ENCODE assay signal across 8 cellular contexts in the genomic region with DNA sequence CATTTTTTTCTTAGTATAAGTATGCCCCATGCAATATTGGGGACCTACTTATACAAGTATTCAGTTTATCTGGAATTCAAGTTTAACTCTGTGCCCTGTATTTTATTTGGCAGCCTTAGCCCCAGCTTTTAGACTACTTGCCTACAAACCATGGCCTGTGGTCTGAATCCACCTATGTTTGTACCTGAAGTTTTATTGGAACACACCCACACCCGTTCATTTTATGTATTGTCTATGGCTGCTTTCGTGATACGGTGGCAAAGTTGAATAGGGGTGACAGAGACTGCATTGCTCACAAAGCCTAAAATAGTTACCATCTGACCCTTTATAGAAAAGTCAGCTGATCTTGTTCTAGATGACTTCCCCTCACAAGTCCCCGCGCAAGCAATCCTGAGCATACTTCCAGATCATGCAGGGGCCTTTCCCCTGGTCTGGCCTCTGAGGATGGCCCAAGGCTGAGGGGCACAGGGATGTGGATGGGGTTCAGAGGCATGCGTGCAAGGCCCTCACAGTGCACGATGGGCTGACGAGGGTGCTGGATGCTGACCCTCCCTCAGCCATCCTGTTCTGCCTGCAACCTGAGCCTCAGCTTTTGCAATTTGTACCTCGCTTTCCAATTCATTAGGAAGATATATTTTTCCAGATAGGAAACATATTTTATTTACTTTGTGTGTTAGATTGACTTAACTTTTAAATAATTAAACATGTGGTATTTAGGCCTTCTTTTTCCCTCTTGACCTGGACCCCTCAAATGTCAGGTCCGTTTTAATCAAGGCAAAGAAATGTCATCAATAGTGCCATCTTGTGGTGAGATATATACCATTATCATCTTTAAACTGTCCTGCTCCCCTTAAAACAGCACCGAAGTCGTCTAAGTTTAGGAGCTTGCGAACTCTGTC.
DNase-seq lines count a peak whose midpoint lies in the region; ATAC-seq and TF ChIP-seq lines count a peak whose summit lies in the region.

No MANE protein-coding gene starts in this region.

- peaks cover 15 to 18% of the 10 kb centered on the region in 2 donors for H3K4me1 Mint-ChIP-seq in effector memory CD8-positive, alpha-beta T cell (ENCODE audit: low read depth in 2 of 2)

- H2AFZ ChIP-seq in OCI-LY3 (ENCODE audit: low read depth, low read length): no peak overlapping the region

- H3K36me3 Mint-ChIP-seq in effector memory CD8-positive, alpha-beta T cell (ENCODE audit: insufficient read depth): no peaks in the 10 kb centered on the region

- POLR2A ChIA-PET in AG04450 (lab: Yijun Ruan, JAX): no interaction called here

- no peak overlapping the region for H3K4me2 ChIP-seq in OCI-LY3 (ENCODE audit: low read length)

- CTCF ChIA-PET in AG04450 (lab: Charles Lee): interaction anchor here (0.6 to 4.6 kb wide), 18 partner anchors 8 to 801 kb away, joined by 3 to 65 read pairs (median 3); no protein-coding TSS in a partner anchor

- no peaks in the 10 kb centered on the region for H3K9me3 Mint-ChIP-seq in effector memory CD8-positive, alpha-beta T cell

- peaks cover 15% of the 10 kb centered on the region; the same call in 1 of the 2 replicates for H3K4me1 ChIP-seq in OCI-LY3 (ENCODE audit: low read length)

- peak; percentile 41 for TF ChIP-seq CTCF in AG04450 (IDR thresholded peaks at IDR 0.05; ENCODE audit: low read depth, low read length)
- peak; percentile 8; the same call in 1 of the 2 replicates for TF ChIP-seq CTCF in GM12874 (IDR thresholded peaks at IDR 0.05; ENCODE audit: insufficient read depth, low read depth, low read length)
- peak; percentile 63 for TF ChIP-seq CTCF in OCI-LY3 (IDR thresholded peaks at IDR 0.05; ENCODE audit: low read depth, low read length)

- DNase-seq in AG04450 (ENCODE audit: low read depth, low spot score) (no peak), myocyte (ENCODE audit: low read depth) (peak; percentile 49), GOT3 (lab: John Stamatoyannopoulos, UW) (no peak), OCI-M2 (lab: John Stamatoyannopoulos, UW; ENCODE audit: unreplicated experiment) (no peak)
- DNase-seq in effector memory CD8-positive, alpha-beta T cell: no peak

- ATAC-seq in HG03432 (IDR thresholded peaks at IDR 0.05; ENCODE audit: unreplicated experiment): peak; percentile 46
- peak; percentile 64 for ATAC-seq in effector memory CD8-positive, alpha-beta T cell (replicated peaks)

- H3K9me3 ChIP-seq in AG04450 (ENCODE audit: control insufficient read depth, insufficient read depth, low read length) (no peaks in the 10 kb centered on the region), OCI-LY3 (ENCODE audit: insufficient read depth, low read length) (no peaks in the 10 kb centered on the region)

- no peaks in the 10 kb centered on the region for H3K36me3 ChIP-seq in OCI-LY3 (replicated peaks; ENCODE audit: low read depth, low read length)

- no peaks in the 10 kb centered on the region for H3K27me3 ChIP-seq in AG04450 (ENCODE audit: control insufficient read depth, insufficient read depth, low read length)
- H3K27me3 ChIP-seq in OCI-LY3 (ENCODE audit: low read depth, low read length): peaks cover 35% of the 10 kb centered on the region

- H4K20me1 ChIP-seq in OCI-LY3 (ENCODE audit: insufficient read depth, low read length): no peaks in the 10 kb centered on the region

- no peaks in the 10 kb centered on the region for H3K79me2 ChIP-seq in OCI-LY3 (ENCODE audit: low read length)

- no peak overlapping the region for H3K4me3 Mint-ChIP-seq in effector memory CD8-positive, alpha-beta T cell

- peaks cover 6 to 17% of the 10 kb centered on the region in 2 donors for H3K27me3 Mint-ChIP-seq in effector memory CD8-positive, alpha-beta T cell

- H3K9ac ChIP-seq in OCI-LY3 (ENCODE audit: low read length): no peak overlapping the region

- H3K4me3 ChIP-seq in AG04450 (ENCODE audit: low read depth, low read length) (no peak overlapping the region), OCI-LY3 (ENCODE audit: low read length) (no peak overlapping the region)

- H3K27ac Mint-ChIP-seq in effector memory CD8-positive, alpha-beta T cell: no peak overlapping the region

- H3K27ac ChIP-seq in AG04450 (ENCODE audit: low read depth, low read length) (no peak overlapping the region), OCI-LY3 (ENCODE audit: low read length) (no peak overlapping the region)

Comparison
In these comparisons a context has a peak if more than half of its experiments do, and no peak if none do; other contexts are left out.
1. CTCF ChIP-seq: peak in every context shown above with its lines; median percentile 63 in OCI-LY3; 41 in AG04450; 8 in GM12874.